ENCODE assay signal across 24 cellular contexts in the genomic region with DNA sequence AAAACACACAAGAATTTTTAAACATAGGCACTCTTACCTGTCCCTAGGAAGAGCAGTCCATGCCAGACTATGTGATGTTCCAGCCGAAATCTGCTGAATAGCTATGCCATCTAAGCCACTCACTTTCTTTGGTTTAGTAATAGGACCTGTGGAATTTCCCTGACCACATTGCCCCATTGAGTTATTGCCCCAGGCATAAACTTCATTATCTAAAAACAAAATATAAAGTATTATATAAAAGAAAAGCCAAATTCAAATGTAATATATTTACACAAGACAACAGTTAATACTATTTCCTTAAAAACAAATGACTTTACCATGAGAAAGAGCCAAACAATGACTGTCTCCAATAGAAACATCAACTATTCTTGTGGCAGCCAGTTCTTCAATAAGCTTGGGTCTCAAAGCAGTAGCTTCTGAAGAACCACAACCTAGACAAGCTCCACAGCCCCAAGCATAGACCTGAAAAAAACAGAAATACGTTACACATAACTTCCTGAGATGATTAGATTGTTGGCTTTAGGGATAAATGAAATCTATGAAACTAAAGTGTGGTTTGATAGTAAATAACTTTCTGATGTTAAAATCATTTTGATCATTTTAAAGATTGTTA.
"Had no signal": no experiment of that assay in that cellular context is flagged by ENCODE, and none has a peak within 500 bp of the region (broad histone marks: within the 10 kb centered on the region; RNA-seq: fewer than 3 reads in every experiment).

No MANE protein-coding gene starts in this region.

- H3K27ac ChIP-seq: esophagus squamous epithelium, neutrophil, parathyroid adenoma, sigmoid colon, thoracic aorta, upper lobe of left lung had no signal

- H3K4me1 Mint-ChIP-seq: activated CD4-positive, alpha-beta memory T cell treated with anti-CD3 and anti-CD28 coated beads, Interleukin-2, amount 10 ng/mL, durations not matched to agents 7 days and 5 days; activated naive CD4-positive, alpha-beta T cell treated with anti-CD3 and anti-CD28 coated beads, Interleukin-2, amount 10 ng/mL, durations not matched to agents 7 days and 5 days; natural killer cell had no signal

- H3K27me3 Mint-ChIP-seq: activated CD4-positive, alpha-beta memory T cell treated with anti-CD3 and anti-CD28 coated beads, Interleukin-2, amount 10 ng/mL, durations not matched to agents 7 days and 5 days; activated CD8-positive, alpha-beta memory T cell treated with anti-CD3 and anti-CD28 coated beads, Interleukin-2, amount 10 ng/mL, durations not matched to agents 7 days and 5 days; activated naive CD4-positive, alpha-beta T cell treated with anti-CD3 and anti-CD28 coated beads, Interleukin-2, amount 10 ng/mL, durations not matched to agents 7 days and 5 days; activated naive CD8-positive, alpha-beta T cell treated with anti-CD3 and anti-CD28 coated beads, Interleukin-2, amount 50 U/mL, for 24 hours; dendritic cell treated with granulocyte-macrophage colony-stimulating factor and Interleukin-4, amounts not matched to agents 40 ng/mL and 50 ng/mL, for 4 days; stimulated activated memory B cell treated with anti-CD40 and anti-IgM and Interleukin-4, amounts not matched to agents 10 μg/mL and 1 μg/mL and 100 μg/mL, for 72 hours had no signal

- H3K4me3 Mint-ChIP-seq: activated CD4-positive, alpha-beta memory T cell treated with anti-CD3 and anti-CD28 coated beads, Interleukin-2, amount 10 ng/mL, durations not matched to agents 7 days and 5 days; activated CD8-positive, alpha-beta memory T cell treated with anti-CD3 and anti-CD28 coated beads, Interleukin-2, amount 10 ng/mL, durations not matched to agents 7 days and 5 days; activated naive CD4-positive, alpha-beta T cell treated with anti-CD3 and anti-CD28 coated beads, Interleukin-2, amount 10 ng/mL, durations not matched to agents 7 days and 5 days; activated naive CD8-positive, alpha-beta T cell treated with anti-CD3 and anti-CD28 coated beads, Interleukin-2, amount 50 U/mL, for 24 hours; dendritic cell treated with granulocyte-macrophage colony-stimulating factor and Interleukin-4, amounts not matched to agents 40 ng/mL and 50 ng/mL, for 4 days; natural killer cell; stimulated activated memory B cell treated with anti-CD40 and anti-IgM and Interleukin-4, amounts not matched to agents 10 μg/mL and 1 μg/mL and 100 μg/mL, for 72 hours had no signal

- H3K27me3 ChIP-seq: esophagus squamous epithelium, neutrophil, sigmoid colon, upper lobe of left lung had no signal

- DNase-seq: activated CD4-positive, alpha-beta memory T cell treated with anti-CD3 and anti-CD28 coated beads, Interleukin-2, amount 10 ng/mL, durations not matched to agents 7 days and 5 days; activated CD4-positive, alpha-beta T cell treated with anti-CD3 and anti-CD28 coated beads for 48 hours; activated CD4-positive, CD25-positive, alpha-beta regulatory T cell; activated CD8-positive, alpha-beta memory T cell treated with anti-CD3 and anti-CD28 coated beads, Interleukin-2, amount 10 ng/mL, durations not matched to agents 7 days and 5 days; activated naive CD4-positive, alpha-beta T cell treated with anti-CD3 and anti-CD28 coated beads, Interleukin-2, amount 10 ng/mL, durations not matched to agents 7 days and 5 days; activated naive CD8-positive, alpha-beta T cell treated with anti-CD3 and anti-CD28 coated beads, Interleukin-2, amount 50 U/mL, for 24 hours; activated T-cell treated with anti-CD3 and anti-CD28 coated beads, Interleukin-2, amount 50 U/mL, for 1 hour; cerebellar nuclear complex; effector CD8-positive, alpha-beta T cell; esophagus squamous epithelium; left cardiac atrium; mesendoderm; natural killer cell; sigmoid colon; stimulated activated CD4-positive, alpha-beta T cell treated with anti-CD3 and anti-CD28 coated beads, Interleukin-4, amount 100 ng/mL, for 4 hours; T-helper 1 cell; T-helper 9 cell; upper lobe of left lung had no signal

- H3K4me3 ChIP-seq: esophagus squamous epithelium, sigmoid colon, thoracic aorta, upper lobe of left lung had no signal

- H2AFZ ChIP-seq: parathyroid adenoma had no signal

- H3K27ac Mint-ChIP-seq: activated CD4-positive, alpha-beta memory T cell treated with anti-CD3 and anti-CD28 coated beads, Interleukin-2, amount 10 ng/mL, durations not matched to agents 7 days and 5 days; activated CD8-positive, alpha-beta memory T cell treated with anti-CD3 and anti-CD28 coated beads, Interleukin-2, amount 10 ng/mL, durations not matched to agents 7 days and 5 days; activated naive CD4-positive, alpha-beta T cell treated with anti-CD3 and anti-CD28 coated beads, Interleukin-2, amount 10 ng/mL, durations not matched to agents 7 days and 5 days; activated naive CD8-positive, alpha-beta T cell treated with anti-CD3 and anti-CD28 coated beads, Interleukin-2, amount 50 U/mL, for 24 hours; activated T-helper 2 cell treated with anti-CD3 and anti-CD28 coated beads, Interferon-gamma antibody, Interleukin-2, Interleukin-4, amounts not matched to agents 10 μg/mL and 5 μg/mL and 100 μg/mL, durations not matched to agents 14 hours and 24 hours and 36 hours; dendritic cell treated with granulocyte-macrophage colony-stimulating factor and Interleukin-4, amounts not matched to agents 40 ng/mL and 50 ng/mL, for 4 days; natural killer cell; stimulated activated memory B cell treated with anti-CD40 and anti-IgM and Interleukin-4, amounts not matched to agents 10 μg/mL and 1 μg/mL and 100 μg/mL, for 72 hours had no signal

- H3K4me1 ChIP-seq: esophagus squamous epithelium, parathyroid adenoma, upper lobe of left lung had no signal

- H3K9ac ChIP-seq: parathyroid adenoma had no signal

- H3K79me2 ChIP-seq: parathyroid adenoma had no signal

- ATAC-seq: activated CD8-positive, alpha-beta memory T cell treated with anti-CD3 and anti-CD28 coated beads, Interleukin-2, amount 10 ng/mL, durations not matched to agents 7 days and 5 days; activated naive CD8-positive, alpha-beta T cell treated with anti-CD3 and anti-CD28 coated beads, Interleukin-2, amount 50 U/mL, for 24 hours; left cardiac atrium; natural killer cell; stimulated activated memory B cell treated with anti-CD40 and anti-IgM and Interleukin-4, amounts not matched to agents 10 μg/mL and 1 μg/mL and 100 μg/mL, for 72 hours had no signal

- H3K9me3 ChIP-seq: neutrophil, sigmoid colon, thoracic aorta, upper lobe of left lung had no signal
